ENCODE assay signal across 13 cellular contexts in the genomic region with DNA sequence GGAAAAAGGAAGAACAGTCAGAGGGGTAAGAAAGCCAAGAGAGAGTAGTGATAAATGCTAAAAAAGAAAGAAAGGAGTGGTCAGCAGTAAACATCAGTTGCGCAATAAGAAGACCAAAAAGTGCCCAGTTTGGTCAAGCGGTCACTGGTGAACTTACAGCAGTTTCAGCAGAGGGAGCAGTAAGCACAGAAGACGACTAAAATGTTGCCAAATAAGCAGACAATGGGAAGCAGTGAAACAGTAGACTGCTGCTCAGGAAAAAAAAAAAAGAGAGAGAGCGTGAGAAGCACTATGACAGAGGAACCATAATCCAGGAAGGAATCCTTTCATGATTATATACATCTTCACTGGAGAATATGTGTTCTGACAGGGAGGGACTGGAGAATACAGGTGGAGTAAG. TPM values are rescaled to one million over a fixed set of nuclear protein-coding genes. Genes with fewer than 3 reads are reported as not detected.
DNase-seq lines count a peak whose midpoint lies in the region; ATAC-seq, FAIRE-seq and TF ChIP-seq lines count a peak whose summit lies in the region.
"Had no signal": no experiment of that assay in that cellular context is flagged by ENCODE, and none has a peak within 500 bp of the region (broad histone marks: within the 10 kb centered on the region; RNA-seq: fewer than 3 reads in every experiment).

No MANE protein-coding gene starts in this region.

- H3K9ac ChIP-seq in KMS-11, result no peak overlapping the region
- H3K9ac ChIP-seq in H1 (replicated peaks in 1 of 4; ENCODE audit: extremely low read depth in 1 of 4, low read depth in 3 of 4, low read length in 3 of 4), result no peak overlapping the region

- no peak overlapping the region for H3K23ac ChIP-seq in H1 (ENCODE audit: insufficient read length)

- intact Hi-C loops in left lung (cut with DNase I) (no loop called here), stomach (cut with DNase I; ENCODE audit: low total_unique reads) (no loop called here), posterior vena cava (cut with DNase I) (no loop called here)

- no peak overlapping the region for H3K27ac Mint-ChIP-seq in activated T-cell treated with anti-CD3 and anti-CD28 coated beads, Interleukin-2, amount 50 U/mL, for 24 hours

- WGBS in H1 (ENCODE audit: extremely low coverage in 1 of 2, insufficient coverage in 1 of 2, insufficient read length in 1 of 2, insufficient replicate concordance in 2 of 2, low coverage in 1 of 2, low lambda C conversion rate in 2 of 2, missing lambda C conversion rate in 1 of 2), 2 experiments, result 92% methylated on average over 3 of the region's 4 CpGs; no CpG with 5 or more reads in 1 of the 2 experiments
- 50 to 76% (median 69%) methylated on average over 4 of the region's 4 CpGs for WGBS in stomach, 5 donors

- no peak for FAIRE-seq in H1 (lab: Jason Lieb, UNC)
- FAIRE-seq: G401.6 had no signal

- no peak overlapping the region for H2AK5ac ChIP-seq in H1 (ENCODE audit: low read depth, low read length)

- H4K8ac ChIP-seq in H1 (ENCODE audit: extremely low read depth, insufficient read depth, low read length), result no peak overlapping the region

- H3K4me3 ChIP-seq in KMS-11 (IDR thresholded peaks at IDR 0.05; ENCODE audit: insufficient read depth, low read depth, low read length) (no peak overlapping the region), H1 (ENCODE audit: extremely low read depth in 1 of 4, insufficient read depth in 2 of 4, low read depth in 3 of 4, low read length in 4 of 4) (no peak overlapping the region), left lung (no peak overlapping the region), stomach (no peak overlapping the region)

- no peak for TF ChIP-seq EP300 in H1 (IDR thresholded peaks at IDR 0.05; ENCODE audit: borderline replicate concordance in 1 of 2, low read depth in 2 of 2, low read length in 2 of 2)
- no peak for TF ChIP-seq EP300 in stomach (IDR thresholded peaks at IDR 0.05)

- H3K27me3 ChIP-seq in KMS-11 (ENCODE audit: insufficient read depth, low read depth), result no peaks in the 10 kb centered on the region
- no peaks in the 10 kb centered on the region for H3K27me3 ChIP-seq in H1 (replicated peaks in 1 of 4; ENCODE audit: control insufficient read depth in 3 of 4, extremely low read depth in 1 of 4, insufficient read depth in 3 of 4, low read length in 3 of 4)
- H3K27me3 ChIP-seq in left lung, result no peaks in the 10 kb centered on the region
- H3K27me3 ChIP-seq in stomach, result no peaks in the 10 kb centered on the region
- H3K27me3 ChIP-seq: neutrophil had no signal

- no peak overlapping the region for H2AFZ ChIP-seq in KMS-11 (ENCODE audit: low read depth)
- H2AFZ ChIP-seq in H1 (ENCODE audit: low read length), result no peak overlapping the region

- H4K20me1 ChIP-seq in KMS-11 (ENCODE audit: insufficient read depth) (no peaks in the 10 kb centered on the region), H1 (replicated peaks in 1 of 2; ENCODE audit: control insufficient read depth in 1 of 2, insufficient read depth in 2 of 2, low read length in 2 of 2) (no peaks in the 10 kb centered on the region)

- H3K4me3 Mint-ChIP-seq in activated T-cell treated with anti-CD3 and anti-CD28 coated beads, Interleukin-2, amount 50 U/mL, for 24 hours, result no peak overlapping the region

- peaks cover 6% of the 10 kb centered on the region; the same call in 1 of the 2 replicates for H3K36me3 ChIP-seq in KMS-11 (ENCODE audit: insufficient read depth)
- H3K36me3 ChIP-seq in H1 (ENCODE audit: control insufficient read depth in 2 of 4, insufficient read depth in 4 of 4, low read length in 3 of 4), result peaks cover 6 to 74% (median 38%) of the 10 kb centered on the region in 4 experiments
- H3K36me3 ChIP-seq in left lung, result peaks cover 0 to 85% of the 10 kb centered on the region in 2 donors
- H3K36me3 ChIP-seq in stomach, result peaks cover 16 to 95% (median 86%) of the 10 kb centered on the region in 4 donors

- no peak overlapping the region for H3K27ac ChIP-seq in KMS-11
- H3K27ac ChIP-seq in H1 (ENCODE audit: low read depth, low read length), result no peak overlapping the region
- H3K27ac ChIP-seq in left lung, result no peak overlapping the region
- H3K27ac ChIP-seq in stomach, result peak overlapping the region in 3 of 5 donors; percentile 6 to 54 (median 12)
- H3K27ac ChIP-seq: neutrophil, VCaP had no signal

- DNase-seq in H1 (ENCODE audit: low read depth in 1 of 2, low spot score in 2 of 2) (no peak), left lung (no peak), stomach (no peak), posterior vena cava (ENCODE audit: low spot score) (no peak), hepatic stellate cell (ENCODE audit: low spot score) (no peak), mucosa of gallbladder (ENCODE audit: low spot score) (no peak)
- no peak for DNase-seq in activated T-cell treated with anti-CD3 and anti-CD28 coated beads, Interleukin-2, amount 50 U/mL, for 24 hours
- DNase-seq: activated naive CD4-positive, alpha-beta T cell treated with anti-CD3 and anti-CD28 coated beads, Interleukin-2, amount 50 U/mL, for 16 hours; glutamatergic neuron had no signal

- no peak overlapping the region for H2BK12ac ChIP-seq in H1 (ENCODE audit: low read depth, low read length)

- peak; percentile 61 for ATAC-seq in left lung

- no peaks in the 10 kb centered on the region for H3K23me2 ChIP-seq in H1 (ENCODE audit: low read depth, low read length)

- H3K18ac ChIP-seq in H1 (ENCODE audit: extremely low read depth, low read length), result no peak overlapping the region

- H3K9me3 Mint-ChIP-seq in activated T-cell treated with anti-CD3 and anti-CD28 coated beads, Interleukin-2, amount 50 U/mL, for 24 hours, result no peaks in the 10 kb centered on the region

- peak overlapping the region; percentile 8; the same call in 1 of the 2 replicates for H3K4me2 ChIP-seq in KMS-11
- no peak overlapping the region for H3K4me2 ChIP-seq in H1 (ENCODE audit: insufficient read depth in 1 of 2, low read depth in 2 of 2, low read length in 2 of 2)

- H2BK20ac ChIP-seq in H1 (ENCODE audit: low read length), result no peak overlapping the region

- H3K56ac ChIP-seq in H1 (replicated peaks; ENCODE audit: insufficient read length, low read depth, low read length), result no peak overlapping the region

- TF ChIP-seq POLR2A in H1 (IDR thresholded peaks at IDR 0.05; ENCODE audit: control extremely low read depth in 1 of 2, low read depth in 2 of 2, low read length in 2 of 2) (no peak), stomach (IDR thresholded peaks at IDR 0.05) (no peak)

- H2BK5ac ChIP-seq in H1 (ENCODE audit: low read depth, low read length), result no peak overlapping the region

- POLR2A ChIA-PET in H1 (lab: Charles Lee; ENCODE audit: partially characterized antibody), result no interaction called here

- TF ChIP-seq CTCF in KMS-11 (conservative IDR thresholded peaks at IDR 0.05; ENCODE audit: low read depth, low read length) (no peak), H1 (IDR thresholded peaks at IDR 0.05; ENCODE audit: control extremely low read depth in 1 of 3, insufficient read depth in 1 of 3, low read depth in 1 of 3, low read length in 3 of 3) (no peak), left lung (IDR thresholded peaks at IDR 0.05) (no peak), stomach (IDR thresholded peaks at IDR 0.05) (no peak)

- peaks cover 91% of the 10 kb centered on the region for H3K36me3 Mint-ChIP-seq in activated T-cell treated with anti-CD3 and anti-CD28 coated beads, Interleukin-2, amount 50 U/mL, for 24 hours (ENCODE audit: low read depth)

- H4K5ac ChIP-seq in H1 (ENCODE audit: insufficient read length, low read depth, low read length), result no peak overlapping the region

- peaks cover 3% of the 10 kb centered on the region for H3K4me1 Mint-ChIP-seq in activated T-cell treated with anti-CD3 and anti-CD28 coated beads, Interleukin-2, amount 50 U/mL, for 24 hours (ENCODE audit: low read depth)

- H4K91ac ChIP-seq in H1 (replicated peaks; ENCODE audit: insufficient read length, low read length), result no peak overlapping the region

- H2BK120ac ChIP-seq in H1 (replicated peaks; ENCODE audit: low read depth, low read length), result no peak overlapping the region

- H3K9me3 ChIP-seq in H1 (ENCODE audit: insufficient read depth in 2 of 2, low read depth in 1 of 2, low read length in 1 of 2) (no peaks in the 10 kb centered on the region), left lung (no peaks in the 10 kb centered on the region), stomach (no peaks in the 10 kb centered on the region)
- H3K9me3 ChIP-seq: neutrophil had no signal

- H2BK15ac ChIP-seq in H1 (ENCODE audit: low read length), result no peak overlapping the region

- H3K79me2 ChIP-seq in KMS-11 (ENCODE audit: insufficient read depth, low read depth), result no peaks in the 10 kb centered on the region
- no peaks in the 10 kb centered on the region for H3K79me2 ChIP-seq in H1 (ENCODE audit: control insufficient read depth in 1 of 2, insufficient read depth in 2 of 2, low read length in 2 of 2)

- H3K79me1 ChIP-seq in H1 (ENCODE audit: low read depth, low read length), result no peaks in the 10 kb centered on the region

- no peaks in the 10 kb centered on the region for H3K27me3 Mint-ChIP-seq in activated T-cell treated with anti-CD3 and anti-CD28 coated beads, Interleukin-2, amount 50 U/mL, for 24 hours

- H3K4me1 ChIP-seq in KMS-11 (ENCODE audit: low read depth, poor library complexity, severe bottlenecking), result peaks cover 34% of the 10 kb centered on the region
- H3K4me1 ChIP-seq in H1 (replicated peaks in 1 of 4; ENCODE audit: control insufficient read depth in 3 of 4, insufficient read depth in 4 of 4, low read length in 3 of 4), result no peaks in the 10 kb centered on the region
- H3K4me1 ChIP-seq in left lung, result no peaks in the 10 kb centered on the region
- peaks cover 0 to 17% (median 7%) of the 10 kb centered on the region in 4 donors for H3K4me1 ChIP-seq in stomach

- CTCF ChIA-PET in H1 (lab: Charles Lee; ENCODE audit: partially characterized antibody), result interaction anchor here (1.2 to 6.9 kb wide), 6 partner anchors 17 to 411 kb away, joined by 4 to 65 read pairs (median 6); no protein-coding TSS in a partner anchor

- no peak; a peak in 1 of 4 replicates for TF ChIP-seq RAD21 in H1 (IDR thresholded peaks at IDR 0.05 in 1 of 2, conservative IDR thresholded peaks at IDR 0.05 in 1 of 2; ENCODE audit: low read depth in 2 of 2, low read length in 2 of 2)

- no peak overlapping the region for H3K14ac ChIP-seq in H1 (ENCODE audit: insufficient read length)

- no peak overlapping the region for H3K4ac ChIP-seq in H1 (replicated peaks; ENCODE audit: insufficient read length, low read depth, low read length)

RNA-seq across cellular contexts. Expression of gene DNAJC10, which starts 45.8 kb away (rescaled TPM):
- 121 and 128 TPM in 2 replicates for total RNA-seq in H1 (2021; fragmentation: NEBNext Ultra II Directional; extraction: Animal tissue kit (Norgen Biotek cat#: 25700))
- 13.4 and 23.2 TPM in 2 replicates for polyA plus RNA-seq in H1 (2011; rRNA removed)
- polyA plus RNA-seq in H1 (2011; cell fraction: cytosol; rRNA removed), result 29.8 TPM
- polyA plus RNA-seq in H1 (2011; cell fraction: nucleus; rRNA removed), result 13.3 TPM
- 33.6 to 77.3 TPM (median 43.3 TPM) in 4 replicates for polyA plus RNA-seq in H1 (2012, experiment 1 of 2)
- 3.0 TPM for polyA plus RNA-seq in H1 (2012, experiment 2 of 2)
- polyA plus RNA-seq in H1 (2013, experiment 1 of 2), result 66.2 TPM
- polyA plus RNA-seq in H1 (2013, experiment 2 of 2), result 74.4 TPM
- 31.3 and 58.9 TPM in 2 replicates for polyA minus RNA-seq in H1 (2011; rRNA and poly(A)+ RNA removed)
- 30.5 TPM for polyA minus RNA-seq in H1 (2011; cell fraction: cytosol; rRNA and poly(A)+ RNA removed)
- 46.0 TPM for polyA minus RNA-seq in H1 (2011; cell fraction: nucleus; rRNA and poly(A)+ RNA removed)
- 100 to 1,000 TPM; 120 to 163 TPM for total RNA-seq in left lung
- 100 to 1,000 TPM in 1 of 5 donors, 10 to 100 TPM in 3, 1 to 10 TPM in 1; 7.6 to 182 (median 37.1) TPM for total RNA-seq in stomach
- 10 to 100 TPM; 11.0 to 15.9 (median 12.6) TPM for polyA plus RNA-seq in stomach
- total RNA-seq in posterior vena cava, result 100 to 1,000 TPM; 103 TPM
- total RNA-seq in mucosa of gallbladder, result 120 TPM

Comparison
In these comparisons a context has a peak if more than half of its experiments do, and no peak if none do; other contexts are left out.
1. H3K27ac ChIP-seq: peak in stomach (3 of 5); none in KMS-11 (single experiment), H1 (single experiment) and left lung (0 of 2).